14 cellular contexts compared by ENCODE assay signal in the genomic region with DNA sequence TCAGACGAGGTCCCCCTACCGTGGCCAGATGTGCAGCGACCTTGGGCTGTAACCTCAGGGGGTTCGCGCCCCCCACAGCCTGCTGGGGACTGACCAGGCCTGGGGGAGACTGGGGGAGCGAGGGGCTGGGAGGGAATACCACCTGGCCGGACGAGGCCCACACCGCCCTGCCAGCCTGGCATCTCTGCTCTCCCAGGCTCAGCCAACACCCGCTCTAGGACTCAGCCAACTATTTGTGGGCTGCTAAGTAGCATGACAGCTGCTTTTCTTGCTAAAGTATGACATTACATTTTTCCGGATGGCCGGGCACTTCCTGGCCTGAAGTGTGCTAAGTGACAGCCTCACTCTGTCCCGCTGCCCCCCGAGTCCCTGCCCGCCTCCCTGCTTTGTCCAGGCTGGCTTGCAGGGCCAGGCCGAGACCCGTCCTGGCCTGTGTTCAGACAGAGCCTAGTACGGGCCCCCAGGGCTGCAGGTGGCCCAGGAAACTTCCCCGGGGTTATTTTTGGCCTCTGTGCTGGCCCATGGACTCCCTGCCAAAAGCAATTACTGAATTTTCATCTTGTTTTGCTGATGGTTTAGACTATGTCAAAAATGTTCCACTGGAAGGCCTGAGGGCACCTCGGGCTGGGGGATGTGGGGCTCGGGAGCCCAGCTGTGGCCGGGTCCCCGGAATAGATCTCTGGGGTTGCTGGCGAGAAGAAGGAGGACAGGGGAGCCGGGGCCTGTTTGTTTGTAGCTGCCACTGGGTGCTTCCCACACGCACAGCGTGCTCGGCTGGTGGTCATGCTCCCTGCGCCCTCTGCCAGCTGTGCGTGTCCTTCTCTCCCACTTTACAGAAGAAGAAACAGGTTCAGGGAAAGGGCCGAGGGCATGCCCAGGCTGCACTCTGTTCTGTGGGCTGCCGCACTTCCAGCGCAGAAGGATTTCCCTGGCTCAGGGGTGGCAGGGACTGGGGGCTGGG. TPM values are rescaled to one million over a fixed set of nuclear protein-coding genes. Genes with fewer than 3 reads are reported as not detected.
A peak's percentile ranks its signal among the peaks of the same experiment; 100 is the strongest.
DNase-seq lines count a peak whose midpoint lies in the region; ATAC-seq and TF ChIP-seq lines count a peak whose summit lies in the region.
"Had no signal": no experiment of that assay in that cellular context is flagged by ENCODE, and none has a peak within 500 bp of the region (broad histone marks: within the 10 kb centered on the region; RNA-seq: fewer than 3 reads in every experiment).

No MANE protein-coding gene starts in this region.

- H3K27ac Mint-ChIP-seq in activated T-cell treated with anti-CD3 and anti-CD28 coated beads, Interleukin-2, amount 50 U/mL, for 72 hours: no peak overlapping the region
- H3K27ac Mint-ChIP-seq: activated naive CD8-positive, alpha-beta T cell treated with anti-CD3 and anti-CD28 coated beads, Interleukin-2, amount 10 ng/mL, durations not matched to agents 7 days and 5 days; naive thymus-derived CD8-positive, alpha-beta T cell had no signal

- ATAC-seq in right cardiac atrium (peak; percentile 7 to 19), GM18520 (IDR thresholded peaks at IDR 0.05; ENCODE audit: unreplicated experiment) (no peak), GM19324 (IDR thresholded peaks at IDR 0.05; ENCODE audit: low FRiP score, unreplicated experiment) (no peak), GM18858 (IDR thresholded peaks at IDR 0.05; ENCODE audit: unreplicated experiment) (no peak)
- no peak for ATAC-seq in activated T-cell treated with anti-CD3 and anti-CD28 coated beads, Interleukin-2, amount 50 U/mL, for 72 hours (replicated peaks in 1 of 2)
- ATAC-seq: naive thymus-derived CD8-positive, alpha-beta T cell had no signal

- no peak overlapping the region for H3K4me3 ChIP-seq in HEK293 (ENCODE audit: low read depth, low read length)
- H3K4me3 ChIP-seq in ascending aorta: no peak overlapping the region
- H3K4me3 ChIP-seq in right cardiac atrium (ENCODE audit: low read length): no peak overlapping the region
- H3K4me3 ChIP-seq in spleen: no peak overlapping the region

- H3K9me3 Mint-ChIP-seq in activated T-cell treated with anti-CD3 and anti-CD28 coated beads, Interleukin-2, amount 50 U/mL, for 72 hours: no peaks in the 10 kb centered on the region
- H3K9me3 Mint-ChIP-seq: activated naive CD8-positive, alpha-beta T cell treated with anti-CD3 and anti-CD28 coated beads, Interleukin-2, amount 10 ng/mL, durations not matched to agents 7 days and 5 days; naive thymus-derived CD8-positive, alpha-beta T cell had no signal

- no peaks in the 10 kb centered on the region for H3K27me3 ChIP-seq in ascending aorta
- no peaks in the 10 kb centered on the region for H3K27me3 ChIP-seq in right cardiac atrium (ENCODE audit: control insufficient read depth, insufficient read depth)
- H3K27me3 ChIP-seq in spleen (replicated peaks in 1 of 7): peaks cover 0 to 46% (median 0%) of the 10 kb centered on the region in 7 donors

- no peaks in the 10 kb centered on the region for H3K4me1 ChIP-seq in HEK293 (ENCODE audit: control insufficient read depth, insufficient read depth, low read length)
- peaks cover 10 to 15% of the 10 kb centered on the region in 2 donors for H3K4me1 ChIP-seq in ascending aorta
- peaks cover 9% of the 10 kb centered on the region for H3K4me1 ChIP-seq in right cardiac atrium (ENCODE audit: control insufficient read depth, insufficient read depth, low read length)
- peaks cover 0 to 32% (median 13%) of the 10 kb centered on the region in 6 donors for H3K4me1 ChIP-seq in spleen

- no peaks in the 10 kb centered on the region for H3K36me3 Mint-ChIP-seq in activated T-cell treated with anti-CD3 and anti-CD28 coated beads, Interleukin-2, amount 50 U/mL, for 72 hours (ENCODE audit: insufficient read depth in 2 of 2)
- H3K36me3 Mint-ChIP-seq: activated naive CD8-positive, alpha-beta T cell treated with anti-CD3 and anti-CD28 coated beads, Interleukin-2, amount 10 ng/mL, durations not matched to agents 7 days and 5 days; naive thymus-derived CD8-positive, alpha-beta T cell had no signal

- POLR2A ChIA-PET in HEK293 (lab: Yijun Ruan, JAX): no interaction called here

- no peaks in the 10 kb centered on the region for H3K36me3 ChIP-seq in HEK293 (ENCODE audit: control insufficient read depth in 2 of 2, insufficient read depth in 1 of 2, low read length in 2 of 2)
- no peaks in the 10 kb centered on the region for H3K36me3 ChIP-seq in ascending aorta
- H3K36me3 ChIP-seq in spleen: no peaks in the 10 kb centered on the region

- H3K27ac ChIP-seq in HEK293 (ENCODE audit: extremely low read depth, low read depth, low read length) (no peak overlapping the region), ascending aorta (peak overlapping the region; percentile 72 to 73), right cardiac atrium (ENCODE audit: low read length) (peak overlapping the region; percentile 13), spleen (peak overlapping the region in 7 of 8 donors; percentile 29 to 79 (median 76))

- 47% methylated on average over 33 of the region's 33 CpGs for WGBS in right cardiac atrium
- 59 to 76% (median 70%) methylated on average over 24 to 33 of the region's 33 CpGs for WGBS in spleen, 5 donors

- DNase-seq in ascending aorta (ENCODE audit: low spot score in 2 of 2) (no peak), right cardiac atrium (peak; percentile 30 to 76 (median 72)), spleen (no peak)
- no peak for DNase-seq in activated T-cell treated with anti-CD3 and anti-CD28 coated beads, Interleukin-2, amount 50 U/mL, for 72 hours
- DNase-seq: activated naive CD8-positive, alpha-beta T cell treated with anti-CD3 and anti-CD28 coated beads, Interleukin-2, amount 10 ng/mL, durations not matched to agents 7 days and 5 days; effector CD8-positive, alpha-beta T cell; NCI-H1092 treated with DMSO at 0.1 percent for 48 hours; stimulated activated CD4-positive, alpha-beta T cell treated with anti-CD3 and anti-CD28 coated beads, Interleukin-15, amount 100 ng/mL, for 24 hours; T-helper 9 cell had no signal

- no peak for TF ChIP-seq CTCF in HEK293 (tag by site-specific recombination; IDR thresholded peaks at IDR 0.05)
- TF ChIP-seq CTCF in ascending aorta (IDR thresholded peaks at IDR 0.05): no peak
- no peak for TF ChIP-seq CTCF in spleen (IDR thresholded peaks at IDR 0.05 in 8 of 11, conservative IDR thresholded peaks at IDR 0.05 in 3 of 11)

- TF ChIP-seq POLR2A in spleen (IDR thresholded peaks at IDR 0.05): no peak

- H3K4me3 Mint-ChIP-seq in activated T-cell treated with anti-CD3 and anti-CD28 coated beads, Interleukin-2, amount 50 U/mL, for 72 hours: no peak overlapping the region
- H3K4me3 Mint-ChIP-seq: activated naive CD8-positive, alpha-beta T cell treated with anti-CD3 and anti-CD28 coated beads, Interleukin-2, amount 10 ng/mL, durations not matched to agents 7 days and 5 days; naive thymus-derived CD8-positive, alpha-beta T cell had no signal

- no peaks in the 10 kb centered on the region for H3K4me1 Mint-ChIP-seq in activated T-cell treated with anti-CD3 and anti-CD28 coated beads, Interleukin-2, amount 50 U/mL, for 72 hours (ENCODE audit: low read depth)
- H3K4me1 Mint-ChIP-seq: activated naive CD8-positive, alpha-beta T cell treated with anti-CD3 and anti-CD28 coated beads, Interleukin-2, amount 10 ng/mL, durations not matched to agents 7 days and 5 days; naive thymus-derived CD8-positive, alpha-beta T cell had no signal

- no peaks in the 10 kb centered on the region for H3K27me3 Mint-ChIP-seq in activated T-cell treated with anti-CD3 and anti-CD28 coated beads, Interleukin-2, amount 50 U/mL, for 72 hours (ENCODE audit: low read depth)
- H3K27me3 Mint-ChIP-seq: activated naive CD8-positive, alpha-beta T cell treated with anti-CD3 and anti-CD28 coated beads, Interleukin-2, amount 10 ng/mL, durations not matched to agents 7 days and 5 days had no signal

- H3K9me3 ChIP-seq in HEK293 (ENCODE audit: control insufficient read depth, insufficient read depth, low read depth, low read length): no peaks in the 10 kb centered on the region
- H3K9me3 ChIP-seq in ascending aorta: no peaks in the 10 kb centered on the region
- H3K9me3 ChIP-seq in right cardiac atrium (ENCODE audit: control insufficient read depth, low read length): no peaks in the 10 kb centered on the region
- H3K9me3 ChIP-seq in spleen: no peaks in the 10 kb centered on the region

- CTCF ChIA-PET in HEK293 (lab: Yijun Ruan, JAX): interaction anchor here (0.6 to 1.4 kb wide), 2 partner anchors 10 to 233 kb away, joined by 3 read pairs; no protein-coding TSS in a partner anchor

- intact Hi-C loops in ascending aorta (cut with DNase I): no loop called here
- intact Hi-C loops in right cardiac atrium (cut with DNase I): no loop called here
- intact Hi-C loops in spleen (cut with DNase I; ENCODE audit: low total_unique reads): no loop called here

TF ChIP-seq in HEK293, 187 proteins besides CTCF, POLR2A, EP300 and RAD21:
- TF ChIP-seq ZIC2 (tag by site-specific recombination; IDR thresholded peaks at IDR 0.05) (peak; percentile 43), YY2 (tag by site-specific recombination; IDR thresholded peaks at IDR 0.05) (no peak), ZNF433 (tag by site-specific recombination; IDR thresholded peaks at IDR 0.05; ENCODE audit: low read depth) (0 out of 2 replicates have a peak, but pooled peaks have one; percentile 15)

RNA-seq across cellular contexts. Expression of a gene that starts 13.4 kb away (rescaled TPM):
- total RNA-seq in ascending aorta (8.7 TPM), right cardiac atrium (1 to 10 TPM; 1.7 to 4.0 (median 3.6) TPM), spleen (10 to 100 TPM; 15.4 to 28.7 (median 20.9) TPM)
- polyA plus RNA-seq in right cardiac atrium (3.7 TPM), spleen (10 to 100 TPM; 15.4 to 35.0 (median 32.8) TPM)
- 1 to 10 TPM; 2.0 to 2.6 TPM for total RNA-seq in activated T-cell treated with anti-CD3 and anti-CD28 coated beads, Interleukin-2, amount 50 U/mL, for 72 hours

RNA-seq across cellular contexts. Expression of a gene that starts 32.4 kb away (rescaled TPM):
- not detected for total RNA-seq in ascending aorta
- total RNA-seq in right cardiac atrium: not detected
- not detected for polyA plus RNA-seq in right cardiac atrium
- total RNA-seq in spleen: not detected
- not detected for polyA plus RNA-seq in spleen
- total RNA-seq in activated T-cell treated with anti-CD3 and anti-CD28 coated beads, Interleukin-2, amount 50 U/mL, for 72 hours: not detected
- total RNA-seq: activated naive CD8-positive, alpha-beta T cell treated with anti-CD3 and anti-CD28 coated beads, Interleukin-2, amount 10 ng/mL, durations not matched to agents 7 days and 5 days; naive thymus-derived CD8-positive, alpha-beta T cell had no signal
- polyA plus RNA-seq: naive thymus-derived CD8-positive, alpha-beta T cell had no signal

RNA-seq across cellular contexts. Expression of a gene that starts 32.6 kb away (rescaled TPM):
- 24.8 TPM for total RNA-seq in ascending aorta
- 10 to 100 TPM; 10.8 to 13.9 (median 13.8) TPM for total RNA-seq in right cardiac atrium
- polyA plus RNA-seq in right cardiac atrium: 12.8 TPM
- 10 to 100 TPM in 5 of 7 donors, 1 to 10 TPM in 2; 10.0 to 14.2 (median 12.6) TPM for total RNA-seq in spleen
- polyA plus RNA-seq in spleen: 10 to 100 TPM in 1 of 3 donors, 1 to 10 TPM in 2; 4.7 to 12.7 (median 6.6) TPM
- 1 to 10 TPM; 1.3 to 2.8 TPM for total RNA-seq in activated T-cell treated with anti-CD3 and anti-CD28 coated beads, Interleukin-2, amount 50 U/mL, for 72 hours

RNA-seq across cellular contexts. Expression of a gene that starts 42.2 kb away (rescaled TPM):
- total RNA-seq in ascending aorta: 3.4 TPM
- 10 to 100 TPM; 30.3 to 90.2 (median 47.1) TPM for total RNA-seq in right cardiac atrium
- polyA plus RNA-seq in right cardiac atrium: 37.3 TPM
- 10 to 100 TPM in 1 of 7 donors, 1 to 10 TPM in 6; 1.6 to 10.1 (median 4.1) TPM for total RNA-seq in spleen
- polyA plus RNA-seq in spleen: 10 to 100 TPM in 1 of 3 donors, 1 to 10 TPM in 2; 3.0 to 11.7 (median 4.5) TPM
- total RNA-seq in activated T-cell treated with anti-CD3 and anti-CD28 coated beads, Interleukin-2, amount 50 U/mL, for 72 hours: under 1 TPM; 0.07 to 0.17 TPM

Comparison
In these comparisons a context has a peak if more than half of its experiments do, and no peak if none do; other contexts are left out.
1. DNase-seq: peak in right cardiac atrium (3 of 3); none in ascending aorta (0 of 2), spleen (single experiment) and activated T-cell treated with anti-CD3 and anti-CD28 coated beads, Interleukin-2, amount 50 U/mL, for 72 hours (0 of 2).
2. ATAC-seq: peak in right cardiac atrium (2 of 2); none in GM18520 (single experiment), activated T-cell treated with anti-CD3 and anti-CD28 coated beads, Interleukin-2, amount 50 U/mL, for 72 hours (0 of 2), GM19324 (single experiment) and GM18858 (single experiment).